21 cellular contexts compared by ENCODE assay signal in the genomic region with DNA sequence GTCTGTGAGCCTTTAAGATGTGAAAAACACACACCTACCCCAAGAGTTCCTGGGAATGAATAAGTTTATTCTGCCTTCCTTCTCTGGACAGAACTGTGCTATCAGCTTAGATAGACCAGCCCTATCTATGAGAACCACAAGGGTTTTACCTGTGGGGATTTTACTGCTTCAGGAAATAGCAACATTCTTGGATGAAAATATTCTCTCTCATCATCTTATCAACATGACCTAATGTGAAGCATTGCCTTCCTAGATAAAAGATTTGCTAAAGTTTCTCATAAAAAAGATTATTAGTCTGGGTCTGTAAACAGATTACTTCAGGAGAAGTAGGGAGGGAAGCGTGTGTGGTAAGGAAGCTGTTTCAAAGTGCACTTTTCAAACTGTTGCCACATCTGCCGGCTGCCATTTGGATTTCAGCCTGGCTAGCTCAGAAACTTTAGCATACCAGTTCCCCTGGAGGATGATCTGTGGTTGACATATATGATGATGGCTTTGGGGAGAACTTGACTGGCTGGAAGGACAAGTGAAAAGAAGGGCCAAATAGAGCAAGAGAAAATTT. TPM values are rescaled to one million over a fixed set of nuclear protein-coding genes. Genes with fewer than 3 reads are reported as not detected.
DNase-seq lines count a peak whose midpoint lies in the region; ATAC-seq and TF ChIP-seq lines count a peak whose summit lies in the region.
"Had no signal": no experiment of that assay in that cellular context is flagged by ENCODE, and none has a peak within 500 bp of the region (broad histone marks: within the 10 kb centered on the region; RNA-seq: fewer than 3 reads in every experiment).

Gene NOX1 (minus strand): TSS at position 120 of the 559 bp plus-strand sequence. CDS start 220 bp downstream, outside the sequence.

- no peaks in the 10 kb centered on the region for H3K4me1 Mint-ChIP-seq in HFFc6 (ENCODE audit: low read depth)

- no peak for TF ChIP-seq CTCF in fibroblast of the aortic adventitia (IDR thresholded peaks at IDR 0.05; ENCODE audit: insufficient read depth, low read length)
- no peak for TF ChIP-seq CTCF in HFFc6 (IDR thresholded peaks at IDR 0.05)

- H3K9me3 ChIP-seq in right cardiac atrium (ENCODE audit: control insufficient read depth, low read length): no peaks in the 10 kb centered on the region
- H3K9me3 ChIP-seq: BLaER1 treated with 17β-estradiol and CSF1 and Interleukin-3, amounts not matched to agents 10 nM and 100 nM; SJCRH30 had no signal

- H3K27me3 ChIP-seq in right cardiac atrium (ENCODE audit: control insufficient read depth, insufficient read depth): no peaks in the 10 kb centered on the region
- H3K27me3 ChIP-seq: BLaER1 treated with 17β-estradiol and CSF1 and Interleukin-3, amounts not matched to agents 10 nM and 100 nM; SJCRH30 had no signal

- no peaks in the 10 kb centered on the region for H3K36me3 Mint-ChIP-seq in HFFc6 (ENCODE audit: low read depth)

- in situ Hi-C loops in SK-MEL-5 (cut with HindIII; ENCODE audit: low pct_unique_long_range_greater_than_20kb, low sequenced_read_pairs): no loop called here

- DNase-seq in DMS53 (lab: John Stamatoyannopoulos, UW) (peak; percentile 7), DMS53 treated with DMSO at 0.1 percent for 48 hours (lab: John Stamatoyannopoulos, UW; ENCODE audit: unreplicated experiment) (no peak), SK-MEL-5 (ENCODE audit: low read depth, low spot score) (peak; percentile 2), fibroblast of the aortic adventitia (ENCODE audit: low read depth) (peak; percentile 10), NCI-H2081 (lab: John Stamatoyannopoulos, UW) (no peak), right cardiac atrium (no peak), HFFc6 (no peak), hippocampal formation (lab: John Stamatoyannopoulos, UW) (no peak)
- DNase-seq: 8988T; MV-4-11; NCI-H1436; NCI-H2029 treated with DMSO at 0.1 percent for 48 hours; NCI-H2227 treated with DMSO at 0.1 percent for 48 hours; NCI-H526; NK-92 treated with Interleukin-12 subunit alpha and Interleukin-12 subunit beta, amount 100 ng/mL, for 24 hours; SJCRH30 had no signal

- 28% methylated on average over 2 of the region's 2 CpGs for WGBS in right cardiac atrium

- H3K27ac Mint-ChIP-seq in HFFc6: no peak within 1 kb of the TSS

- no peaks in the 10 kb centered on the region for H3K9me3 Mint-ChIP-seq in HFFc6

- no peaks in the 10 kb centered on the region for H3K4me1 ChIP-seq in right cardiac atrium (ENCODE audit: control insufficient read depth, insufficient read depth, low read length)
- H3K4me1 ChIP-seq: BLaER1 treated with 17β-estradiol and CSF1 and Interleukin-3, amounts not matched to agents 10 nM and 100 nM; SJCRH30 had no signal

- no peak within 1 kb of the TSS for H3K4me3 Mint-ChIP-seq in HFFc6

- intact Hi-C loops in right cardiac atrium (cut with DNase I): no loop called here

- peaks cover 4% of the 10 kb centered on the region for H3K27me3 Mint-ChIP-seq in HFFc6 (ENCODE audit: insufficient read depth)

- no peak within 1 kb of the TSS for H3K4me3 ChIP-seq in fibroblast of the aortic adventitia (ENCODE audit: low read depth, low read length)
- no peak within 1 kb of the TSS for H3K4me3 ChIP-seq in right cardiac atrium (ENCODE audit: low read length)
- H3K4me3 ChIP-seq: BLaER1 treated with 17β-estradiol and CSF1 and Interleukin-3, amounts not matched to agents 10 nM and 100 nM; SJCRH30 had no signal

- H3K27ac ChIP-seq in right cardiac atrium (ENCODE audit: low read length): no peak within 1 kb of the TSS
- H3K27ac ChIP-seq: BLaER1 treated with 17β-estradiol and CSF1 and Interleukin-3, amounts not matched to agents 10 nM and 100 nM; RWPE1; SJCRH30 had no signal

- no peak for ATAC-seq in right cardiac atrium

RNA-seq across cellular contexts. Expression of gene NOX1, which starts in this region (rescaled TPM):
- not detected in 2 replicates for total RNA-seq in SK-MEL-5 (2014; rRNA removed; shearing (Covaris generic))
- polyA plus RNA-seq in SK-MEL-5 (2015; cell fraction: cytosol; rRNA removed): not detected in 2 replicates
- not detected in 2 replicates for polyA plus RNA-seq in SK-MEL-5 (2015; cell fraction: nucleus; rRNA removed)
- total RNA-seq in fibroblast of the aortic adventitia (ENCODE audit: low replicate concordance) (not detected in 2 replicates), right cardiac atrium (not detected)
- not detected for polyA plus RNA-seq in right cardiac atrium
- not detected for total RNA-seq in HFFc6 (2021; fragmentation: NEBNext Ultra II Directional; extraction: Animal tissue kit (Norgen Biotek cat#: 25700))
- total RNA-seq: G401, H4, LHCN-M2, SJCRH30 had no signal

Comparison
In these comparisons a context has a peak if more than half of its experiments do, and no peak if none do; other contexts are left out.
1. Peak in DNase-seq in SK-MEL-5; RNA of the gene not detected or under 1 TPM.
2. Peak in DNase-seq in fibroblast of the aortic adventitia; RNA of the gene not detected or under 1 TPM.